Comparison of ENCODE assay signal across 1 cellular context in genomic region chr7:50208335-50208982, GRCh38.
TF ChIP-seq lines count a peak whose summit lies in the region.

No MANE protein-coding gene starts in this region.

TF ChIP-seq in K562, 482 proteins besides CTCF, POLR2A, EP300 and RAD21 (continued from another document and continues in another):
- TF ChIP-seq GMEB1 (CRISPR knock-in tag; IDR thresholded peaks at IDR 0.05) (no peak), LARP7 (IDR thresholded peaks at IDR 0.05) (peak; percentile 52; the same call in 1 of the 2 replicates), C11orf30 (IDR thresholded peaks at IDR 0.05; ENCODE audit: low read depth) (no peak), SMAD2 (IDR thresholded peaks at IDR 0.05; ENCODE audit: low read depth, low read length) (no peak), HMG20A (CRISPR knock-in tag; conservative IDR thresholded peaks at IDR 0.05) (no peak), MNT (conservative IDR thresholded peaks at IDR 0.05) (no peak), ZNF518B (CRISPR knock-in tag; IDR thresholded peaks at IDR 0.05) (no peak), NUFIP1 (IDR thresholded peaks at IDR 0.05; ENCODE audit: partially characterized antibody) (no peak), ARID1B (IDR thresholded peaks at IDR 0.05) (peak; percentile 20; the same call in 1 of the 2 replicates), TFAP4 (CRISPR knock-in tag; IDR thresholded peaks at IDR 0.05; ENCODE audit: borderline replicate concordance) (no peak), PHTF2 (CRISPR knock-in tag; IDR thresholded peaks at IDR 0.05) (no peak), PTTG1 (tag; IDR thresholded peaks at IDR 0.05; ENCODE audit: low read depth) (no peak), ARNT (IDR thresholded peaks at IDR 0.05) (no peak), KLF13 (tag; IDR thresholded peaks at IDR 0.05; ENCODE audit: borderline replicate concordance, low read depth) (no peak), KDM1A (IDR thresholded peaks at IDR 0.05) (no peak), E2F6 (IDR thresholded peaks at IDR 0.05; ENCODE audit: borderline replicate concordance in 1 of 2, extremely low read depth in 1 of 2, insufficient read depth in 1 of 2, insufficient read length in 1 of 2, low read depth in 1 of 2, low read length in 1 of 2, poor library complexity in 1 of 2, severe bottlenecking in 1 of 2) (no peak), ZNF449 (CRISPR knock-in tag; IDR thresholded peaks at IDR 0.05) (no peak), RBM39 (optimal IDR thresholded peaks at IDR 0.05; ENCODE audit: low read depth, low read length) (no peak), CHD7 (IDR thresholded peaks at IDR 0.05; ENCODE audit: low read depth, low read length) (no peak), ELF1 (tag; IDR thresholded peaks at IDR 0.05) (no peak), RREB1 (CRISPR knock-in tag; IDR thresholded peaks at IDR 0.05) (no peak), BHLHE40 (IDR thresholded peaks at IDR 0.05; ENCODE audit: low read length) (no peak), ZNF3 (CRISPR knock-in tag; IDR thresholded peaks at IDR 0.05) (no peak), KDM2B (CRISPR knock-in tag; IDR thresholded peaks at IDR 0.05) (no peak), SMARCB1 (IDR thresholded peaks at IDR 0.05; ENCODE audit: insufficient read length, low read depth) (no peak), ZNF384 (IDR thresholded peaks at IDR 0.05; ENCODE audit: low read depth, low read length) (0 out of 2 replicates have a peak, but pooled peaks have one; percentile 12)
